In genomic region chr1:70043806-70044205, GRCh38 we compare ENCODE assay signal across 13 cellular contexts.
DNase-seq lines count a peak whose midpoint lies in the region; ATAC-seq, FAIRE-seq and TF ChIP-seq lines count a peak whose summit lies in the region.
"Had no signal": no experiment of that assay in that cellular context is flagged by ENCODE, and none has a peak within 500 bp of the region (broad histone marks: within the 10 kb centered on the region; RNA-seq: fewer than 3 reads in every experiment).

No MANE protein-coding gene starts in this region.

- H2BK20ac ChIP-seq in IMR-90 (ENCODE audit: low read depth, low read length): no peak overlapping the region

- H3K23ac ChIP-seq in IMR-90 (ENCODE audit: low read depth, low read length): no peak overlapping the region

- H3K14ac ChIP-seq in IMR-90 (replicated peaks; ENCODE audit: low read depth, low read length): no peak overlapping the region

- intact Hi-C loops in IMR-90 (cut with micrococcal nuclease) (no loop called here), K562 (cut with micrococcal nuclease) (loop anchor here (2.0 kb wide), 1 partner anchor 41 kb away; no protein-coding TSS in a partner anchor), left lung (cut with DNase I) (no loop called here)
- intact Hi-C loops in activated CD4-positive, alpha-beta T cell treated with anti-CD3 and anti-CD28 coated beads for 36 hours (cut with DNase I, micrococcal nuclease): no loop called here

- no peaks in the 10 kb centered on the region for H3K79me2 ChIP-seq in K562 (ENCODE audit: control insufficient read depth, insufficient read depth, low read length)

- H3K56ac ChIP-seq in IMR-90 (ENCODE audit: extremely low read depth, insufficient read depth, low read length): no peak overlapping the region

- no peak overlapping the region for H2AK5ac ChIP-seq in IMR-90 (ENCODE audit: low read depth, low read length)

- no peak overlapping the region for H2AFZ ChIP-seq in IMR-90 (replicated peaks; ENCODE audit: low read length, poor library complexity)
- H2AFZ ChIP-seq in K562 (ENCODE audit: low read depth, low read length): peak overlapping the region; percentile 74

- no peaks in the 10 kb centered on the region for H3K27me3 ChIP-seq in IMR-90 (ENCODE audit: control insufficient read depth, insufficient read depth, low read length)
- H3K27me3 ChIP-seq in K562 (ENCODE audit: control insufficient read depth in 2 of 2, insufficient read depth in 2 of 2, low read length in 2 of 2): no peaks in the 10 kb centered on the region
- H3K27me3 ChIP-seq in left lung: no peaks in the 10 kb centered on the region

- H3K9me3 Mint-ChIP-seq in activated CD4-positive, alpha-beta T cell treated with anti-CD3 and anti-CD28 coated beads for 36 hours (ENCODE audit: low read depth): no peaks in the 10 kb centered on the region
- H3K9me3 Mint-ChIP-seq: naive B cell; stimulated activated memory B cell treated with anti-CD40 and anti-IgM and Interleukin-4, amounts not matched to agents 10 μg/mL and 1 μg/mL and 100 μg/mL, for 72 hours had no signal

- H3K4me2 ChIP-seq in IMR-90 (ENCODE audit: low read depth, low read length) (no peak overlapping the region), K562 (ENCODE audit: insufficient read depth, low read length) (no peak overlapping the region)

- dilution Hi-C loops in IMR-90 (cut with HindIII; ENCODE audit: low sequenced_read_pairs, unreplicated experiment): no loop called here

- H3K36me3 ChIP-seq in IMR-90 (ENCODE audit: control insufficient read depth, insufficient read depth, low read length) (no peaks in the 10 kb centered on the region), K562 (ENCODE audit: control insufficient read depth, insufficient read depth, low read length) (no peaks in the 10 kb centered on the region), left lung (no peaks in the 10 kb centered on the region)

- no peak overlapping the region for H3K27ac Mint-ChIP-seq in activated CD4-positive, alpha-beta T cell treated with anti-CD3 and anti-CD28 coated beads for 36 hours
- H3K27ac Mint-ChIP-seq: naive B cell; stimulated activated memory B cell treated with anti-CD40 and anti-IgM and Interleukin-4, amounts not matched to agents 10 μg/mL and 1 μg/mL and 100 μg/mL, for 72 hours had no signal

- H3K9me1 ChIP-seq in IMR-90 (ENCODE audit: insufficient read depth, low read length) (no peaks in the 10 kb centered on the region), K562 (ENCODE audit: control insufficient read depth, insufficient read depth, low read length) (no peaks in the 10 kb centered on the region)

- H3K9ac ChIP-seq in IMR-90 (ENCODE audit: low read depth, low read length): no peak overlapping the region
- H3K9ac ChIP-seq in K562 (ENCODE audit: insufficient read depth in 1 of 2, low read depth in 2 of 2, low read length in 2 of 2): no peak overlapping the region

- no peak overlapping the region for H2AK9ac ChIP-seq in IMR-90 (replicated peaks; ENCODE audit: low read depth, low read length, poor library complexity)

- no peak overlapping the region for H2BK15ac ChIP-seq in IMR-90 (ENCODE audit: low read depth, low read length)

- H2BK5ac ChIP-seq in IMR-90 (ENCODE audit: low read depth, low read length, poor library complexity, severe bottlenecking): no peak overlapping the region

- TF ChIP-seq RAD21 in IMR-90 (IDR thresholded peaks at IDR 0.05; ENCODE audit: low read length): no peak
- TF ChIP-seq RAD21 in K562 (CRISPR knock-in tag; conservative IDR thresholded peaks at IDR 0.05 in 1 of 2, IDR thresholded peaks at IDR 0.05 in 1 of 2): 0 out of 4 replicates have a peak, but pooled peaks of 1 of the 2 experiments have one; percentile 19

- ATAC-seq in IMR-90 (ENCODE audit: low read depth) (peak; percentile 16; the same call in 1 of the 2 replicates), K562 (no peak; the same call in 2 of the 3 replicates), left lung (no peak)
- ATAC-seq in activated CD4-positive, alpha-beta T cell treated with anti-CD3 and anti-CD28 coated beads for 36 hours: no peak
- ATAC-seq: stimulated activated memory B cell treated with anti-CD40 and anti-IgM and Interleukin-4, amounts not matched to agents 10 μg/mL and 1 μg/mL and 100 μg/mL, for 72 hours had no signal

- H3K9me3 ChIP-seq in IMR-90 (ENCODE audit: control insufficient read depth, insufficient read depth, low read length): no peaks in the 10 kb centered on the region
- H3K9me3 ChIP-seq in K562 (replicated peaks; ENCODE audit: control insufficient read depth, insufficient read depth, low read depth, low read length): no peaks in the 10 kb centered on the region
- no peaks in the 10 kb centered on the region for H3K9me3 ChIP-seq in left lung

- no peaks in the 10 kb centered on the region for H3K4me1 Mint-ChIP-seq in activated CD4-positive, alpha-beta T cell treated with anti-CD3 and anti-CD28 coated beads for 36 hours
- H3K4me1 Mint-ChIP-seq: naive B cell; stimulated activated memory B cell treated with anti-CD40 and anti-IgM and Interleukin-4, amounts not matched to agents 10 μg/mL and 1 μg/mL and 100 μg/mL, for 72 hours had no signal

- no peak overlapping the region for H3K4me3 Mint-ChIP-seq in activated CD4-positive, alpha-beta T cell treated with anti-CD3 and anti-CD28 coated beads for 36 hours
- H3K4me3 Mint-ChIP-seq: naive B cell; stimulated activated memory B cell treated with anti-CD40 and anti-IgM and Interleukin-4, amounts not matched to agents 10 μg/mL and 1 μg/mL and 100 μg/mL, for 72 hours had no signal

- H4K8ac ChIP-seq in IMR-90 (ENCODE audit: low read depth in 2 of 2, low read length in 2 of 2): no peak overlapping the region

- no peak for TF ChIP-seq POLR2A in IMR-90 (IDR thresholded peaks at IDR 0.05; ENCODE audit: low read depth, low read length)
- no peak for TF ChIP-seq POLR2A in K562 (conservative IDR thresholded peaks at IDR 0.05)

- H4K91ac ChIP-seq in IMR-90 (ENCODE audit: insufficient read depth, low read depth, low read length): no peak overlapping the region

- H3K4me1 ChIP-seq in IMR-90 (ENCODE audit: control insufficient read depth, insufficient read depth, low read length) (peaks cover 5% of the 10 kb centered on the region; the same call in 1 of the 2 replicates), K562 (replicated peaks in 1 of 2; ENCODE audit: control insufficient read depth in 2 of 2, insufficient read depth in 2 of 2, low read length in 2 of 2) (peaks cover 0 to 35% of the 10 kb centered on the region in 2 experiments; a peak in 3 of 5 replicates), left lung (no peaks in the 10 kb centered on the region)

- no peak overlapping the region for H3K4me3 ChIP-seq in IMR-90 (ENCODE audit: insufficient read depth, low read depth, low read length)
- H3K4me3 ChIP-seq in K562: no peak overlapping the region
- H3K4me3 ChIP-seq in left lung: no peak overlapping the region

- H2BK120ac ChIP-seq in IMR-90 (ENCODE audit: low read depth, low read length): 0 out of 2 replicates have a peak overlapping the region, but pooled peaks have one; percentile 35

- no peaks in the 10 kb centered on the region for H3K79me1 ChIP-seq in IMR-90 (ENCODE audit: low read depth in 1 of 2, low read length in 2 of 2)

- in situ Hi-C loops in IMR-90 (cut with MboI; ENCODE audit: low sequenced_read_pairs) (loop anchor here (25.0 kb wide), 1 partner anchor 93 kb away; no protein-coding TSS in a partner anchor), K562 (cut with MboI) (no loop called here)

- H3K27ac ChIP-seq in IMR-90 (ENCODE audit: insufficient read depth, low read length) (no peak overlapping the region), K562 (ENCODE audit: extremely low read depth, low read depth, low read length) (peak overlapping the region; percentile 3; the same call in 2 of the 3 replicates), left lung (no peak overlapping the region)

- TF ChIP-seq EP300 in K562 (IDR thresholded peaks at IDR 0.05; ENCODE audit: low read length): no peak

- H3K27me3 Mint-ChIP-seq in activated CD4-positive, alpha-beta T cell treated with anti-CD3 and anti-CD28 coated beads for 36 hours: no peaks in the 10 kb centered on the region
- H3K27me3 Mint-ChIP-seq: naive B cell; stimulated activated memory B cell treated with anti-CD40 and anti-IgM and Interleukin-4, amounts not matched to agents 10 μg/mL and 1 μg/mL and 100 μg/mL, for 72 hours had no signal

- H3K36me3 Mint-ChIP-seq in activated CD4-positive, alpha-beta T cell treated with anti-CD3 and anti-CD28 coated beads for 36 hours (ENCODE audit: low read depth): no peaks in the 10 kb centered on the region
- H3K36me3 Mint-ChIP-seq: naive B cell; stimulated activated memory B cell treated with anti-CD40 and anti-IgM and Interleukin-4, amounts not matched to agents 10 μg/mL and 1 μg/mL and 100 μg/mL, for 72 hours had no signal

- FAIRE-seq in K562 (lab: Jason Lieb, UNC): no peak

- H3K4ac ChIP-seq in IMR-90 (ENCODE audit: low read depth, low read length): no peak overlapping the region

- POLR2A ChIA-PET in IMR-90 (lab: Charles Lee; ENCODE audit: unreplicated experiment): no interaction called here
- POLR2A ChIA-PET in K562 (lab: Yijun Ruan, JAX): interaction anchor here (1.0 kb wide), 1 partner anchor 38 kb away, joined by 3 read pairs; no protein-coding TSS in a partner anchor
- POLR2A ChIA-PET in activated CD4-positive, alpha-beta T cell treated with anti-CD3 and anti-CD28 coated beads for 36 hours (lab: Charles Lee): no interaction called here

- H4K20me1 ChIP-seq in IMR-90 (ENCODE audit: insufficient read depth, low read length) (no peaks in the 10 kb centered on the region), K562 (replicated peaks; ENCODE audit: control insufficient read depth, insufficient read depth, low read length) (no peaks in the 10 kb centered on the region)

- no peak overlapping the region for H4K5ac ChIP-seq in IMR-90 (ENCODE audit: low read depth, low read length)

- BruUV-seq in IMR-90 (replicated peaks; lab: Mats Ljungman, UMichigan) (no TSS peak), K562 (replicated peaks; lab: Mats Ljungman, UMichigan) (no TSS peak)

- TF ChIP-seq CTCF in IMR-90 (conservative IDR thresholded peaks at IDR 0.05; ENCODE audit: low read depth, low read length): no peak
- TF ChIP-seq CTCF in K562 (IDR thresholded peaks at IDR 0.05 in 2 of 3, conservative IDR thresholded peaks at IDR 0.05 in 1 of 3; ENCODE audit: insufficient read depth in 2 of 3, low read depth in 1 of 3, low read length in 3 of 3): no peak
- TF ChIP-seq CTCF in left lung (IDR thresholded peaks at IDR 0.05): no peak

- CTCF ChIA-PET in IMR-90 (lab: Yijun Ruan, JAX): no interaction called here
- CTCF ChIA-PET in K562 (lab: Yijun Ruan, JAX; ENCODE audit: low intra/inter-chr PET ratio): no interaction called here
- CTCF ChIA-PET in activated CD4-positive, alpha-beta T cell treated with anti-CD3 and anti-CD28 coated beads for 36 hours (lab: Charles Lee): no interaction called here

- no peak overlapping the region for H3K18ac ChIP-seq in IMR-90 (ENCODE audit: low read depth, low read length)

- DNase-seq in COLO829 (ENCODE audit: low spot score): peak; percentile 4
- DNase-seq in IMR-90: peak; percentile 64
- DNase-seq in K562 (ENCODE audit: extremely low read depth in 1 of 4, low spot score in 3 of 4): peak in 1 of 4 experiments; percentile 41
- DNase-seq in iris pigment epithelial cell (ENCODE audit: low read depth): peak; percentile 92
- no peak for DNase-seq in left lung
- no peak for DNase-seq in activated CD8-positive, alpha-beta memory T cell treated with anti-CD3 and anti-CD28 coated beads, Interleukin-2, amount 50 U/mL, for 48 hours
- DNase-seq in activated CD4-positive, alpha-beta T cell treated with anti-CD3 and anti-CD28 coated beads for 36 hours: no peak
- DNase-seq in activated naive CD4-positive, alpha-beta T cell treated with Interleukin-2 at 50 U/mL for 16 hours: no peak
- DNase-seq: central memory CD4-positive, alpha-beta T cell; hypothalamus; naive B cell; stimulated activated CD4-positive, alpha-beta T cell treated with anti-CD3 and anti-CD28 coated beads, Interleukin-12 subunit alpha, Interleukin-12 subunit beta, amount 100 ng/mL, for 4 hours had no signal

Comparison
In these comparisons a context has a peak if more than half of its experiments do, and no peak if none do; other contexts are left out.
1. DNase-seq: peak in COLO829 (single experiment), IMR-90 (single experiment) and iris pigment epithelial cell (single experiment); none in left lung (0 of 2), activated CD8-positive, alpha-beta memory T cell treated with anti-CD3 and anti-CD28 coated beads, Interleukin-2, amount 50 U/mL, for 48 hours (single experiment), activated CD4-positive, alpha-beta T cell treated with anti-CD3 and anti-CD28 coated beads for 36 hours (single experiment) and activated naive CD4-positive, alpha-beta T cell treated with Interleukin-2 at 50 U/mL for 16 hours (single experiment).